ENCODE assay signal across 12 cellular contexts in the genomic region with DNA sequence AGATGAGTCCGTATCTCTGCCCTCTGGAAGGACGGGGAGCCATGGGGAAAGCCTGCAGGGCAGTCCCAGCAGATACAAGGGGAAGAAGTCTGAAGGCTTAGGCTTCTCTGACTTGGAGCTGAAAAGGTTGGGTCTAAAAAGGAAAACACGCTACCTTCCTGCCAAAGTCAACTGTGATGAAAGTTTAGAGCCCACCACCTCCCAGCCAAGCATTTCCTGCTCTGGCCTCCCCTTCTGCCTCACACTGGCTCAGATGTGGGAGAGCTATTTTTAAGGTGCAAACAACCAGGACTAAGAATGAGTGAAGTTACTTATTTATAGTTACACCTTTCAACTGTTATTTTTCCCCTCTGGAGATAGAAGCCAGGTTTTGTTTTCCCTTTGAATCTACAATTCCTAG. TPM values are rescaled to one million over a fixed set of nuclear protein-coding genes. Genes with fewer than 3 reads are reported as not detected.
DNase-seq lines count a peak whose midpoint lies in the region; ATAC-seq and TF ChIP-seq lines count a peak whose summit lies in the region.
"Had no signal": no experiment of that assay in that cellular context is flagged by ENCODE, and none has a peak within 500 bp of the region (broad histone marks: within the 10 kb centered on the region; RNA-seq: fewer than 3 reads in every experiment).

No MANE protein-coding gene starts in this region.

- H3K36me3 ChIP-seq in A673 (ENCODE audit: insufficient read depth, low read length, poor library complexity, severe bottlenecking) = no peaks in the 10 kb centered on the region
- H3K36me3 ChIP-seq in DND-41 (ENCODE audit: insufficient read depth, low read length) = no peaks in the 10 kb centered on the region
- H3K36me3 ChIP-seq in esophagus muscularis mucosa = peaks cover 0 to 31% (median 0%) of the 10 kb centered on the region in 4 donors
- peaks cover 0 to 8% of the 10 kb centered on the region in 2 donors for H3K36me3 ChIP-seq in psoas muscle (ENCODE audit: insufficient read depth in 1 of 2, low read depth in 1 of 2)
- H3K36me3 ChIP-seq: pancreas had no signal

- TF ChIP-seq CTCF in A673 (conservative IDR thresholded peaks at IDR 0.05; ENCODE audit: low read depth, low read length) (no peak), DND-41 (IDR thresholded peaks at IDR 0.05; ENCODE audit: borderline replicate concordance, extremely low read depth, low read length, poor library complexity, severe bottlenecking) (no peak), esophagus muscularis mucosa (IDR thresholded peaks at IDR 0.05) (no peak), psoas muscle (IDR thresholded peaks at IDR 0.05) (no peak)

- H3K9ac ChIP-seq in DND-41 (ENCODE audit: low read depth, low read length) = no peak overlapping the region

- H3K4me1 ChIP-seq in A673 (ENCODE audit: insufficient read depth, low read length, poor library complexity, severe bottlenecking) (peaks cover 66% of the 10 kb centered on the region), DND-41 (ENCODE audit: insufficient read depth, low read length) (peaks cover 12% of the 10 kb centered on the region), esophagus muscularis mucosa (peaks cover 78 to 84% (median 79%) of the 10 kb centered on the region in 4 donors), psoas muscle (peaks cover 69% of the 10 kb centered on the region)

- WGBS in esophagus muscularis mucosa = 91% methylated on average over 3 of the region's 3 CpGs
- WGBS in psoas muscle, 3 donors = 56 to 72% (median 66%) methylated on average over 3 of the region's 3 CpGs

- CTCF ChIA-PET in A673 (lab: Charles Lee) = no interaction called here

- H3K27ac ChIP-seq in A673 (ENCODE audit: low read depth, low read length, poor library complexity, severe bottlenecking) = peak overlapping the region; percentile 20
- H3K27ac ChIP-seq in DND-41 (ENCODE audit: low read length) = no peak overlapping the region
- H3K27ac ChIP-seq in esophagus muscularis mucosa (replicated peaks in 1 of 4) = peak overlapping the region; percentile 40 to 82 (median 44)
- peak overlapping the region; percentile 60 for H3K27ac ChIP-seq in psoas muscle

- no peak for TF ChIP-seq POLR2A in esophagus muscularis mucosa (IDR thresholded peaks at IDR 0.05; ENCODE audit: low read depth)

- no TSS peak for BruUV-seq in A673 (replicated peaks; lab: Mats Ljungman, UMichigan)

- POLR2A ChIA-PET in A673 (lab: Charles Lee; ENCODE audit: low non-redundant PET) = interaction anchor here (0.6 kb wide), 1 partner anchor 21 kb away, joined by 3 read pairs; a partner anchor contains a TSS

- in situ Hi-C loops in G401 (cut with HindIII; ENCODE audit: low sequenced_read_pairs) = no loop called here

- intact Hi-C loops in A673 (cut with micrococcal nuclease; ENCODE audit: unreplicated experiment) (no loop called here), esophagus muscularis mucosa (cut with DNase I) (no loop called here), psoas muscle (cut with DNase I) (no loop called here)

- ATAC-seq in DND-41 (ENCODE audit: insufficient read depth, low read depth) = peak; percentile 79
- no peak for ATAC-seq in psoas muscle
- ATAC-seq in HG03457 (IDR thresholded peaks at IDR 0.05; ENCODE audit: unreplicated experiment) = no peak
- ATAC-seq: pancreas had no signal

- H3K4me2 ChIP-seq in DND-41 (ENCODE audit: insufficient read depth, low read length) = no peak overlapping the region

- H3K9me3 ChIP-seq in A673 (ENCODE audit: low read depth, low read length, poor library complexity, severe bottlenecking) (no peaks in the 10 kb centered on the region), DND-41 (ENCODE audit: insufficient read depth, low read length, severe bottlenecking) (no peaks in the 10 kb centered on the region), esophagus muscularis mucosa (no peaks in the 10 kb centered on the region), psoas muscle (no peaks in the 10 kb centered on the region)
- H3K9me3 ChIP-seq: pancreas had no signal

- H3K27me3 ChIP-seq in A673 (replicated peaks; ENCODE audit: insufficient read depth, low read depth, low read length, poor library complexity) = no peaks in the 10 kb centered on the region
- H3K27me3 ChIP-seq in DND-41 (ENCODE audit: insufficient read depth, low read length, poor library complexity) = no peaks in the 10 kb centered on the region
- no peaks in the 10 kb centered on the region for H3K27me3 ChIP-seq in esophagus muscularis mucosa
- no peaks in the 10 kb centered on the region for H3K27me3 ChIP-seq in psoas muscle (ENCODE audit: insufficient read depth in 3 of 3, low read length in 2 of 3)
- H3K27me3 ChIP-seq: pancreas had no signal

- H3K4me3 ChIP-seq in A673 (ENCODE audit: low read depth, low read length, poor library complexity, severe bottlenecking) (no peak overlapping the region), DND-41 (ENCODE audit: low read depth in 1 of 2, low read length in 2 of 2) (no peak overlapping the region), esophagus muscularis mucosa (no peak overlapping the region), psoas muscle (no peak overlapping the region)
- H3K4me3 ChIP-seq: pancreas had no signal

- H3K79me2 ChIP-seq in DND-41 (ENCODE audit: insufficient read depth, low read length) = no peaks in the 10 kb centered on the region

- H2AFZ ChIP-seq in DND-41 (ENCODE audit: low read depth, low read length) = no peak overlapping the region

- no peaks in the 10 kb centered on the region for H4K20me1 ChIP-seq in DND-41 (ENCODE audit: insufficient read depth, low read length)

- DNase-seq in A673 (ENCODE audit: low spot score) = no peak
- DNase-seq in DND-41 = peak; percentile 39
- no peak for DNase-seq in esophagus muscularis mucosa (ENCODE audit: extremely low spot score)
- no peak for DNase-seq in psoas muscle
- DNase-seq in G401 (ENCODE audit: low spot score) = no peak
- DNase-seq in NCI-H1105 treated with DMSO at 0.1 percent for 48 hours (lab: John Stamatoyannopoulos, UW) = no peak
- DNase-seq in NCI-H82 treated with DMSO at 0.1 percent for 48 hours (lab: John Stamatoyannopoulos, UW; ENCODE audit: unreplicated experiment) = no peak
- DNase-seq: anterior cingulate cortex; NCI-H2171 treated with DMSO at 0.1 percent for 48 hours; pancreas; stimulated activated CD4-positive, alpha-beta T cell treated with anti-CD3 and anti-CD28 coated beads, Interleukin-1b, Interleukin-23, amount 100 ng/mL, for 48 hours had no signal

- no peak for TF ChIP-seq EP300 in esophagus muscularis mucosa (IDR thresholded peaks at IDR 0.05)

RNA-seq across cellular contexts. Expression of a gene that starts 21.2 kb away (rescaled TPM):
- total RNA-seq in A673 (2021) (5.6 and 6.6 TPM in 2 replicates), esophagus muscularis mucosa (10 to 100 TPM; 18.3 to 47.2 (median 32.9) TPM), psoas muscle (10 to 100 TPM; 11.2 to 15.7 (median 12.8) TPM)
- 10 to 100 TPM in 1 of 3 donors, 1 to 10 TPM in 2; 9.0 to 11.0 (median 10.0) TPM for polyA plus RNA-seq in psoas muscle
- 83.1 and 96.4 TPM in 2 replicates for total RNA-seq in G401 (2014; rRNA removed; shearing (Covaris generic))
